Comparison of ENCODE assay signal across 1 cellular context in genomic region chr2:202752071-202752470, GRCh38.
TF ChIP-seq lines count a peak whose summit lies in the region.

No MANE protein-coding gene starts in this region.

TF ChIP-seq in endothelial cell of umbilical vein, 7 proteins besides CTCF, POLR2A, EP300 and RAD21 (continued from another document):
- TF ChIP-seq, protein P1, sequence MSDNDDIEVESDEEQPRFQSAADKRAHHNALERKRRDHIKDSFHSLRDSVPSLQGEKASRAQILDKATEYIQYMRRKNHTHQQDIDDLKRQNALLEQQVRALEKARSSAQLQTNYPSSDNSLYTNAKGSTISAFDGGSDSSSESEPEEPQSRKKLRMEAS (IDR thresholded peaks at IDR 0.05; ENCODE audit: insufficient read depth, insufficient read length): no peak
- no peak for TF ChIP-seq FOS (IDR thresholded peaks at IDR 0.05; ENCODE audit: borderline replicate concordance, insufficient read depth, low read length)
